In the genomic region with DNA sequence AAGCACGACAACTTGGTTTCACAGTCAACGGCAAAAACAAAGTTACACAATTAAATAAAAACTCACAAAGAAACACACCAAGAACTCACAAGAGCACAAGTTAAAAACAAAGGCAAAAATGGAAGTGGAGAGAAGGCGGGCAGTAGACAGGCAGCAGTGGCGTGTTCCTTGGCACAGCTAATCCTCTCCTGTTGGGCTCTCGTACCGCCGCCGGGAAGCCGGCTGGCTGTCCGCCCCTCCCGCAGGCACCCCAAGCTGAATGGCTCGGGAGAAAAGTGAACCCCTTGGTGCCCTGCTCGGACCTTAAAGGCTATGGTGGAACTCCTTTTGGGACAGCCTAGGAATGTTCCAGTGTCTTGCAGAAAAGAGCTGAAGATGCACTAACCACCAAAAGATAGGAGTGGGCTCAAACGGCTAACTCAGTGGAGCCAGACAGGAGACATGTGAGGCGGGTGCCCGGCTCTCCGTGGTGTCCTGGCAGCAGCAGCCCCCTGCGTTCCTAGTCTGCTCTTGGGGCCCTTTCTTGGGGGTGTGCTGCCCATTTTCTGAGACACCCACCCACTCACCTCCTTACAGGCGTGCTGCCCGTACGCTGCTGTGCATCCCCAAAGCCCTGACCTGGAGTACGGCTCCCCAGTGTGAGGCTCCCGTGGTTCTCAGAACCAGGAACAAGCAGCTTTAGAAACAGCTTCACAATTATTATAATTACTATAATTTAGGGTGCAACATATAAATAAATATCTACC, we compare ENCODE assay signal across 24 cellular contexts.
DNase-seq lines count a peak whose midpoint lies in the region; ATAC-seq and TF ChIP-seq lines count a peak whose summit lies in the region.
"Had no signal": no experiment of that assay in that cellular context is flagged by ENCODE, and none has a peak within 500 bp of the region (broad histone marks: within the 10 kb centered on the region; RNA-seq: fewer than 3 reads in every experiment).

No MANE protein-coding gene starts in this region.

- TF ChIP-seq EP300 in suprapubic skin (IDR thresholded peaks at IDR 0.05) = no peak

- WGBS in suprapubic skin = 75% methylated on average over 20 of the region's 23 CpGs

- TF ChIP-seq POLR2A in suprapubic skin (IDR thresholded peaks at IDR 0.05) = no peak

- H3K9me3 Mint-ChIP-seq in central memory CD8-positive, alpha-beta T cell = no peaks in the 10 kb centered on the region
- H3K9me3 Mint-ChIP-seq: CD4-positive, alpha-beta T cell; dendritic cell treated with granulocyte-macrophage colony-stimulating factor and Interleukin-4, amounts not matched to agents 40 ng/mL and 50 ng/mL, for 4 days; nephron; stimulated activated effector memory CD8-positive, alpha-beta T cell treated with anti-CD3 and anti-CD28 coated beads, Interleukin-12 subunit alpha, Interleukin-12 subunit beta, amount 100 ng/mL, for 72 hours had no signal

- no peak for ATAC-seq in central memory CD8-positive, alpha-beta T cell (replicated peaks; ENCODE audit: extremely low read depth, poor library complexity, severe bottlenecking)
- ATAC-seq in left cardiac atrium = peak; percentile 50 to 51
- ATAC-seq: K562; stimulated activated effector memory CD8-positive, alpha-beta T cell treated with anti-CD3 and anti-CD28 coated beads, Interleukin-12 subunit alpha, Interleukin-12 subunit beta, amount 100 ng/mL, for 72 hours; upper lobe of right lung had no signal

- intact Hi-C loops in left cardiac atrium (cut with DNase I) = no loop called here

- H3K4me1 Mint-ChIP-seq in central memory CD8-positive, alpha-beta T cell = no peaks in the 10 kb centered on the region

- H3K27ac ChIP-seq in temporal lobe (ENCODE audit: low read depth, low read length) (peak overlapping the region; percentile 67), suprapubic skin (no peak overlapping the region)
- H3K27ac ChIP-seq: upper lobe of right lung had no signal

- no peaks in the 10 kb centered on the region for H3K27me3 ChIP-seq in suprapubic skin
- H3K27me3 ChIP-seq: upper lobe of right lung had no signal

- peaks cover 12% of the 10 kb centered on the region for H3K36me3 Mint-ChIP-seq in central memory CD8-positive, alpha-beta T cell (ENCODE audit: insufficient read depth)

- DNase-seq in central memory CD8-positive, alpha-beta T cell (ENCODE audit: low spot score in 2 of 2) = no peak
- DNase-seq in left cardiac atrium = no peak
- DNase-seq in nucleus accumbens (lab: John Stamatoyannopoulos, UW) = peak in 36 of 56 donors; percentile 7 to 62 (median 34)
- no peak for DNase-seq in activated naive CD4-positive, alpha-beta T cell (lab: John Stamatoyannopoulos, UW)
- DNase-seq in NCI-H2107 treated with DMSO at 0.1 percent for 48 hours (lab: John Stamatoyannopoulos, UW; ENCODE audit: unreplicated experiment) = no peak
- DNase-seq in NCI-H526 treated with DMSO at 0.1 percent for 48 hours (lab: John Stamatoyannopoulos, UW) = no peak
- DNase-seq in suprapubic skin (ENCODE audit: low spot score in 2 of 2) = no peak
- DNase-seq: activated CD4-positive, alpha-beta T cell treated with anti-CD3 and anti-CD28 coated beads for 1 hour; activated naive CD4-positive, alpha-beta T cell treated with anti-CD3 and anti-CD28 coated beads, Interleukin-2, amount 50 U/mL, for 16 hours; activated T-cell treated with anti-CD3 and anti-CD28 coated beads, Interleukin-2, amount 50 U/mL, for 48 hours; CD4-positive, alpha-beta T cell; foreskin fibroblast; kidney glomerular epithelial cell; mesendoderm; NCI-H1436 treated with DMSO at 0.1 percent for 48 hours; NCI-H2171 treated with DMSO at 0.1 percent for 48 hours; NCI-H82; SIG-M5; upper lobe of right lung had no signal

- no peak overlapping the region for H3K4me3 Mint-ChIP-seq in central memory CD8-positive, alpha-beta T cell
- H3K4me3 Mint-ChIP-seq: CD4-positive, alpha-beta T cell; dendritic cell treated with granulocyte-macrophage colony-stimulating factor and Interleukin-4, amounts not matched to agents 40 ng/mL and 50 ng/mL, for 4 days; nephron; stimulated activated effector memory CD8-positive, alpha-beta T cell treated with anti-CD3 and anti-CD28 coated beads, Interleukin-12 subunit alpha, Interleukin-12 subunit beta, amount 100 ng/mL, for 72 hours had no signal

- no peak overlapping the region for H3K4me3 ChIP-seq in suprapubic skin
- H3K4me3 ChIP-seq: K562, upper lobe of right lung had no signal

- H3K9me3 ChIP-seq in suprapubic skin = no peaks in the 10 kb centered on the region
- H3K9me3 ChIP-seq: upper lobe of right lung had no signal

- H3K4me1 ChIP-seq in suprapubic skin = peaks cover 15% of the 10 kb centered on the region
- H3K4me1 ChIP-seq: upper lobe of right lung had no signal

- H3K36me3 ChIP-seq in suprapubic skin = peaks cover 35% of the 10 kb centered on the region

- H3K27ac Mint-ChIP-seq in central memory CD8-positive, alpha-beta T cell (ENCODE audit: low read depth) = peak overlapping the region; percentile 46
- H3K27ac Mint-ChIP-seq: CD4-positive, alpha-beta T cell; dendritic cell treated with granulocyte-macrophage colony-stimulating factor and Interleukin-4, amounts not matched to agents 40 ng/mL and 50 ng/mL, for 4 days; nephron; stimulated activated effector memory CD8-positive, alpha-beta T cell treated with anti-CD3 and anti-CD28 coated beads, Interleukin-12 subunit alpha, Interleukin-12 subunit beta, amount 100 ng/mL, for 72 hours had no signal

- H3K27me3 Mint-ChIP-seq in central memory CD8-positive, alpha-beta T cell = no peaks in the 10 kb centered on the region
- H3K27me3 Mint-ChIP-seq: CD4-positive, alpha-beta T cell; dendritic cell treated with granulocyte-macrophage colony-stimulating factor and Interleukin-4, amounts not matched to agents 40 ng/mL and 50 ng/mL, for 4 days had no signal

- TF ChIP-seq CTCF in suprapubic skin (IDR thresholded peaks at IDR 0.05) = no peak

Comparison
In these comparisons a context has a peak if more than half of its experiments do, and no peak if none do; other contexts are left out.
1. DNase-seq: peak in nucleus accumbens (36 of 56); none in central memory CD8-positive, alpha-beta T cell (0 of 2), left cardiac atrium (single experiment), activated naive CD4-positive, alpha-beta T cell (0 of 4), NCI-H2107 treated with DMSO at 0.1 percent for 48 hours (single experiment), NCI-H526 treated with DMSO at 0.1 percent for 48 hours (single experiment) and suprapubic skin (0 of 2).